8 cellular contexts compared by ENCODE assay signal in genomic region chr11:117843666-117844484, GRCh38. TPM values are rescaled to one million over a fixed set of nuclear protein-coding genes. Genes with fewer than 3 reads are reported as not detected.
DNase-seq lines count a peak whose midpoint lies in the region; ATAC-seq and TF ChIP-seq lines count a peak whose summit lies in the region.

No MANE protein-coding gene starts in this region.

- H3K56ac ChIP-seq in H9 (ENCODE audit: insufficient read length, low read depth, low read length), result no peak overlapping the region

- H2BK15ac ChIP-seq in H9 (ENCODE audit: low read depth, low read length), result no peak overlapping the region

- peaks cover 2% of the 10 kb centered on the region; the same call in 1 of the 2 replicates for H3K27me3 ChIP-seq in BJ (ENCODE audit: control insufficient read depth, insufficient read depth, low read length)
- H3K27me3 ChIP-seq in H9 (ENCODE audit: insufficient read depth, low read length), result no peaks in the 10 kb centered on the region

- no peaks in the 10 kb centered on the region for H3K23me2 ChIP-seq in H9 (ENCODE audit: insufficient read length, low read depth, low read length, poor library complexity, severe bottlenecking)

- no peak overlapping the region for H3K14ac ChIP-seq in H9 (ENCODE audit: insufficient read depth, low read length)

- no peak overlapping the region for H3K18ac ChIP-seq in H9 (ENCODE audit: insufficient read length, low read depth, low read length)

- H3K36me3 ChIP-seq in BJ (ENCODE audit: control insufficient read depth, insufficient read depth, low read length), result no peaks in the 10 kb centered on the region

- no peak overlapping the region for H2AFZ ChIP-seq in H9 (ENCODE audit: low read length)

- no peak overlapping the region for H2AK5ac ChIP-seq in H9 (ENCODE audit: insufficient read length, low read length)

- H2BK120ac ChIP-seq in H9 (ENCODE audit: low read depth, low read length, poor library complexity, severe bottlenecking), result no peak overlapping the region

- CTCF ChIA-PET in BJ (lab: Yijun Ruan, JAX), result interaction anchor here (0.7 to 7.8 kb wide), 21 partner anchors 10 to 417 kb away, joined by 3 to 176 read pairs (median 5); partner anchors contain the start of gene FXYD2

- POLR2A ChIA-PET in BJ (lab: Charles Lee), result no interaction called here

- H2BK20ac ChIP-seq in H9 (ENCODE audit: low read depth, low read length, poor library complexity, severe bottlenecking), result no peak overlapping the region

- no peaks in the 10 kb centered on the region for H3K79me2 ChIP-seq in H9 (ENCODE audit: insufficient read depth, low read length)

- no peak overlapping the region for H2BK5ac ChIP-seq in H9 (ENCODE audit: insufficient read length, low read length)

- no peaks in the 10 kb centered on the region for H3K9me3 ChIP-seq in H9 (ENCODE audit: control insufficient read depth, low read depth, low read length)

- H4K20me1 ChIP-seq in H9 (ENCODE audit: control insufficient read depth, insufficient read depth, insufficient read length), result no peaks in the 10 kb centered on the region

- H2BK12ac ChIP-seq in H9 (ENCODE audit: insufficient read length, low read depth, low read length), result no peak overlapping the region

- H3K27ac ChIP-seq in H9 (ENCODE audit: insufficient read length, low read depth, low read length), result no peak overlapping the region

- no peaks in the 10 kb centered on the region for H3K79me1 ChIP-seq in H9 (ENCODE audit: insufficient read depth, low read depth, low read length, poor library complexity, severe bottlenecking)

- DNase-seq in BJ (ENCODE audit: low read depth) (no peak), H9 (peak; percentile 74), NOMO-1 (lab: John Stamatoyannopoulos, UW; ENCODE audit: unreplicated experiment in 2 of 2) (peak; percentile 30 to 37), activated T-cell treated with anti-CD3 and anti-CD28 coated beads for 1 hour (ENCODE audit: low read depth) (peak; percentile 79), epidermal melanocyte (ENCODE audit: insufficient read length, low spot score) (peak; percentile 57), myocyte (ENCODE audit: low read depth) (peak; percentile 62)
- peak; percentile 73 for DNase-seq in stimulated activated CD8-positive, alpha-beta memory T cell treated with anti-CD3 and anti-CD28 coated beads, Interleukin-7, amount 100 ng/mL, for 24 hours (ENCODE audit: low read depth)

- H3K9ac ChIP-seq in H9 (ENCODE audit: extremely low read depth, insufficient read length, low read length), result no peak overlapping the region

- no peak overlapping the region for H3K4me2 ChIP-seq in H9 (ENCODE audit: insufficient read depth, insufficient read length, low read length)

- no peak overlapping the region for H4K91ac ChIP-seq in H9 (ENCODE audit: insufficient read length, low read depth, low read length)

- peaks cover 2% of the 10 kb centered on the region; the same call in 1 of the 2 replicates for H3K27me3 Mint-ChIP-seq in H9 (ENCODE audit: low read depth)

- no CpG with 5 or more reads among the region's 9 CpGs for WGBS in H9 (ENCODE audit: extremely low coverage, insufficient read length, low lambda C conversion rate)

- H3K4me3 ChIP-seq in BJ (ENCODE audit: low read depth, low read length), result no peak overlapping the region

- H3K23ac ChIP-seq in H9 (ENCODE audit: insufficient read length, low read depth, low read length), result no peak overlapping the region

- TF ChIP-seq CTCF in BJ (IDR thresholded peaks at IDR 0.05; ENCODE audit: insufficient read depth, low read depth, low read length), result peak; percentile 95
- peak; percentile 96 for TF ChIP-seq CTCF in H9 (conservative IDR thresholded peaks at IDR 0.05)

- no peaks in the 10 kb centered on the region for H3K9me3 Mint-ChIP-seq in H9

- peaks cover 0 to 12% (median 0%) of the 10 kb centered on the region in 3 experiments; a peak in 2 of 7 replicates for H3K36me3 Mint-ChIP-seq in H9 (ENCODE audit: insufficient read depth in 1 of 3, low read depth in 3 of 3)

- no peak overlapping the region for H3K27ac Mint-ChIP-seq in H9

- no peak overlapping the region for H3T11ph ChIP-seq in H9 (ENCODE audit: low read length)

- no peak overlapping the region for H4K8ac ChIP-seq in H9 (replicated peaks; ENCODE audit: insufficient read length, low read depth, low read length)

- H3K4me1 ChIP-seq in H9 (ENCODE audit: insufficient read depth, low read length), result no peaks in the 10 kb centered on the region

- no peak overlapping the region for H3K4me3 Mint-ChIP-seq in H9

- no peak overlapping the region for H3K4ac ChIP-seq in H9 (ENCODE audit: low read depth, low read length)

- H3K4me1 Mint-ChIP-seq in H9, result no peaks in the 10 kb centered on the region

- no peak for ATAC-seq in GM21360 (IDR thresholded peaks at IDR 0.05; ENCODE audit: unreplicated experiment)

- no peak overlapping the region for H4K5ac ChIP-seq in H9 (ENCODE audit: insufficient read length, low read depth, low read length)

RNA-seq across cellular contexts. Expression of gene FXYD2, which starts 19.3 kb away (rescaled TPM):
- polyA plus RNA-seq in BJ (2011; rRNA removed), result not detected in 2 replicates
- polyA minus RNA-seq in BJ (2011; rRNA and poly(A)+ RNA removed), result not detected in 2 replicates
- total RNA-seq in H9 (2021) (0.70 and 0.79 TPM in 2 replicates), myocyte (not detected in 2 replicates)
- polyA plus RNA-seq in myocyte (2012), result not detected

RNA-seq across cellular contexts. Expression of gene FXYD6, which starts 32.6 kb away (rescaled TPM):
- polyA plus RNA-seq in BJ (2011; rRNA removed), result not detected in 2 replicates
- polyA minus RNA-seq in BJ (2011; rRNA and poly(A)+ RNA removed), result not detected in 2 replicates
- total RNA-seq in H9 (2021), result 16.3 and 18.3 TPM in 2 replicates
- total RNA-seq in myocyte, result 1.7 and 3.1 TPM in 2 replicates
- polyA plus RNA-seq in myocyte (2012), result 3.5 TPM

RNA-seq across cellular contexts. Expression of gene DSCAML1, which starts 46.9 kb away (rescaled TPM):
- not detected in 2 replicates for polyA plus RNA-seq in BJ (2011; rRNA removed)
- not detected in 2 replicates for polyA minus RNA-seq in BJ (2011; rRNA and poly(A)+ RNA removed)
- total RNA-seq in H9 (2021), result 0.15 and 0.42 TPM in 2 replicates
- total RNA-seq in myocyte, result not detected in 2 replicates
- not detected for polyA plus RNA-seq in myocyte (2012)
